1 cellular context compared by ENCODE assay signal in the genomic region with DNA sequence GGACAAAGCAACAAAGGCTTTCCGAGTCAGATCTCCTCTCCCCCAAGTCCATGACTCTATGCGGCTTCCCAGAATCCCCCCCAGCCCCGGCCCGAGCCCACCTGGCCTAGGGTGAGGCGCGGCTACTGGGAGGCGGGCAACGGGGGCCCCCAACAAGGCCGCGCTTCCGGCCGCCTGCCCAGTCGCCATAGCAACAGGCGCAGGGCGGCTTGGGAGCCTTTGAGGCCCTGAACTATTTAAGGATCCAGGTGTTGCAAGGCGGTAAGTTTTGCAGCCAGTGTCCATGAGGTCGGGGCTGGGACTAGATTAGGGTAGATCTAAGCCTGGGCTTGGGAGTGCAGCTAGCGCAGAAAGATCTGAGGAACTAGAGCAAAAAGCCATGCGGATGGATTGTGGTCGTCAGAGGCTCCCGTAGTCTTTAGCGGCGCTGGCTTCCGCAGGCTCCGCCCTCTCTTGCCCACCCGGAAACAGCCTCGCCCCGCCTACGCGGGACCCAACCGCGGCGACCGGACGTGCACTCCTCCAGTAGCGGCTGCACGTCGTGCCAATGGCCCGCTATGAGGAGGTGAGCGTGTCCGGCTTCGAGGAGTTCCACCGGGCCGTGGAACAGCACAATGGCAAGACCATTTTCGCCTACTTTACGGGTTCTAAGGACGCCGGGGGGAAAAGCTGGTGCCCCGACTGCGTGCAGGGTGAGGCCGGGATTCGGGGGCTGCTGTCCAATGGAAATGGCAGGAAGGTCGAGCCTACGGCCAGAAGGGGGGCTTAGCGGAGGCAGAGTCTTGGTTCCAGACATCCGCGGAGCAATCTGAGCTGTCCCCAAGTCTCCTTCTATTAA.
TF ChIP-seq lines count a peak whose summit lies in the region.

TSS of gene KIAA0753 (minus strand) at position 176 of the 838 bp plus-strand sequence. CDS start 5,608 bp downstream, outside the sequence.
TSS of gene TXNDC17 (plus strand) at position 525 of the 838 bp plus-strand sequence. CDS start at position 548, 23 bp downstream.

TF ChIP-seq in HepG2, 621 proteins besides CTCF, POLR2A, EP300 and RAD21 (continued from another document):
- TF ChIP-seq ZNF883 (CRISPR knock-in tag; IDR thresholded peaks at IDR 0.05; ENCODE audit: not compliant biosample characterization) (peak; percentile 96), FOXJ3 (CRISPR knock-in tag; IDR thresholded peaks at IDR 0.05; ENCODE audit: borderline replicate concordance) (peak; percentile 32; the same call in 1 of the 2 replicates), TBL1XR1 (IDR thresholded peaks at IDR 0.05; ENCODE audit: borderline replicate concordance, low read length, partially characterized antibody) (no peak), RBM39 (IDR thresholded peaks at IDR 0.05; ENCODE audit: low read depth, low read length, poor library complexity, severe bottlenecking) (peak; percentile 67), ZNF34 (CRISPR knock-in tag; IDR thresholded peaks at IDR 0.05; ENCODE audit: borderline replicate concordance) (no peak), RBFOX2 (IDR thresholded peaks at IDR 0.05; ENCODE audit: low read depth, low read length) (peak; percentile 93)
- TF ChIP-seq, protein P1, sequence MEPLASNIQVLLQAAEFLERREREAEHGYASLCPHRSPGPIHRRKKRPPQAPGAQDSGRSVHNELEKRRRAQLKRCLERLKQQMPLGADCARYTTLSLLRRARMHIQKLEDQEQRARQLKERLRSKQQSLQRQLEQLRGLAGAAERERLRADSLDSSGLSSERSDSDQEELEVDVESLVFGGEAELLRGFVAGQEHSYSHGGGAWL (CRISPR knock-in tag; IDR thresholded peaks at IDR 0.05), result no peak; the same call in 1 of the 2 replicates
